In genomic region chr2:227038550-227039189, GRCh38 we compare ENCODE assay signal across 22 cellular contexts.
DNase-seq lines count a peak whose midpoint lies in the region; ATAC-seq and TF ChIP-seq lines count a peak whose summit lies in the region.
"Had no signal": no experiment of that assay in that cellular context is flagged by ENCODE, and none has a peak within 500 bp of the region (broad histone marks: within the 10 kb centered on the region; RNA-seq: fewer than 3 reads in every experiment).

No MANE protein-coding gene starts in this region.

- no peak overlapping the region for H3K27ac Mint-ChIP-seq in CD4-positive, alpha-beta T cell
- H3K27ac Mint-ChIP-seq: naive thymus-derived CD8-positive, alpha-beta T cell had no signal

- no peak overlapping the region for H3K18ac ChIP-seq in trophoblast cell (ENCODE audit: low read length)

- no peaks in the 10 kb centered on the region for H3K79me1 ChIP-seq in trophoblast cell (ENCODE audit: low read length)

- intact Hi-C loops in OCI-LY7 (cut with micrococcal nuclease; ENCODE audit: unreplicated experiment) (loop anchor here (10.0 kb wide), 1 partner anchor 66 kb away; no protein-coding TSS in a partner anchor), lower lobe of right lung (cut with DNase I) (no loop called here)
- intact Hi-C loops in CD4-positive, alpha-beta T cell (cut with DNase I, micrococcal nuclease), result loop anchor here (10.0 kb wide), 1 partner anchor 726 kb away; no protein-coding TSS in a partner anchor

- H4K8ac ChIP-seq in trophoblast cell (ENCODE audit: low read depth, low read length), result no peak overlapping the region

- no peak overlapping the region for H4K91ac ChIP-seq in trophoblast cell (ENCODE audit: low read depth, low read length)

- H2BK5ac ChIP-seq in trophoblast cell (ENCODE audit: low read depth, low read length, poor library complexity), result no peak overlapping the region

- H2BK12ac ChIP-seq in trophoblast cell (ENCODE audit: low read length), result no peak overlapping the region

- no peaks in the 10 kb centered on the region for H3K36me3 Mint-ChIP-seq in CD4-positive, alpha-beta T cell (ENCODE audit: low read depth)
- H3K36me3 Mint-ChIP-seq: naive thymus-derived CD8-positive, alpha-beta T cell had no signal

- no peaks in the 10 kb centered on the region for H3K4me1 Mint-ChIP-seq in CD4-positive, alpha-beta T cell (ENCODE audit: low read depth)
- H3K4me1 Mint-ChIP-seq: naive thymus-derived CD8-positive, alpha-beta T cell had no signal

- no TSS peak for BruUV-seq in OCI-LY7 (replicated peaks; lab: Mats Ljungman, UMichigan)

- H3K79me2 ChIP-seq in OCI-LY7 (ENCODE audit: insufficient read depth, low read depth, low read length) (no peaks in the 10 kb centered on the region), trophoblast cell (ENCODE audit: control insufficient read depth, insufficient read depth, low read length, poor library complexity) (no peaks in the 10 kb centered on the region)

- CTCF ChIA-PET in OCI-LY7 (lab: Charles Lee; ENCODE audit: unreplicated experiment), result no interaction called here
- CTCF ChIA-PET in CD4-positive, alpha-beta T cell (lab: Charles Lee), result no interaction called here

- peaks cover 26% of the 10 kb centered on the region for H3K27me3 Mint-ChIP-seq in CD4-positive, alpha-beta T cell

- no peak overlapping the region for H3K23ac ChIP-seq in trophoblast cell (ENCODE audit: low read length)

- H3K9ac ChIP-seq in trophoblast cell (ENCODE audit: low read length), result no peak overlapping the region

- DNase-seq in DMS 273 treated with DMSO at 0.1 percent for 48 hours (lab: John Stamatoyannopoulos, UW) (peak; percentile 39), LNCaP clone FGC (ENCODE audit: low read depth) (peak; percentile 23), OCI-LY7 (ENCODE audit: low spot score) (no peak), left lobe of liver (ENCODE audit: low spot score) (no peak), lower lobe of right lung (no peak), trophoblast cell (no peak)
- no peak for DNase-seq in activated CD4-positive, CD25-positive, alpha-beta regulatory T cell (lab: John Stamatoyannopoulos, UW)
- DNase-seq in CD4-positive, alpha-beta T cell, result no peak
- DNase-seq: activated CD4-positive, alpha-beta T cell treated with anti-CD3 and anti-CD28 coated beads, Interleukin-2, amount 50 U/mL, for 1 hour; activated T-cell treated with anti-CD3 and anti-CD28 coated beads, Interleukin-2, amount 50 U/mL, for 48 hours; BE2C; DMS79 treated with DMSO at 0.1 percent for 48 hours; esophagus squamous epithelium; Karpas-422; left ventricle myocardium superior; naive thymus-derived CD8-positive, alpha-beta T cell; NCI-H82; retina; spleen; stimulated activated CD4-positive, alpha-beta T cell treated with anti-CD3 and anti-CD28 coated beads, Interleukin-2, amount 100 ng/mL, for 48 hours; WERI-Rb-1 had no signal

- H3K4me3 ChIP-seq in LNCaP clone FGC (ENCODE audit: low read depth, low read length) (no peak overlapping the region), OCI-LY7 (ENCODE audit: low read depth, low read length, poor library complexity, severe bottlenecking) (no peak overlapping the region), lower lobe of right lung (no peak overlapping the region), trophoblast cell (ENCODE audit: low read depth, low read length) (no peak overlapping the region)
- H3K4me3 ChIP-seq: esophagus squamous epithelium, gastroesophageal sphincter, spleen had no signal

- H3K9me3 ChIP-seq in OCI-LY7 (ENCODE audit: low read length) (no peaks in the 10 kb centered on the region), lower lobe of right lung (no peaks in the 10 kb centered on the region), trophoblast cell (ENCODE audit: insufficient read depth, low read depth, low read length) (no peaks in the 10 kb centered on the region)
- H3K9me3 ChIP-seq in CD4-positive, alpha-beta T cell (ENCODE audit: control insufficient read depth, low read length), result no peaks in the 10 kb centered on the region
- H3K9me3 ChIP-seq: BE2C, esophagus squamous epithelium, gastroesophageal sphincter, spleen had no signal

- no peak overlapping the region for H3K4ac ChIP-seq in trophoblast cell (ENCODE audit: low read depth, low read length)

- no CpG with 5 or more reads among the region's 1 CpG for WGBS in trophoblast cell (ENCODE audit: extremely low coverage, insufficient coverage, insufficient read length)

- H3K14ac ChIP-seq in trophoblast cell (ENCODE audit: low read length), result no peak overlapping the region

- H3K4me1 ChIP-seq in OCI-LY7 (ENCODE audit: insufficient read depth, low read length, poor library complexity, severe bottlenecking) (no peaks in the 10 kb centered on the region), lower lobe of right lung (no peaks in the 10 kb centered on the region), trophoblast cell (ENCODE audit: control insufficient read depth in 1 of 2, insufficient read depth in 2 of 2, low read length in 2 of 2) (peaks cover 0 to 3% of the 10 kb centered on the region in 2 experiments)
- H3K4me1 ChIP-seq: BE2C, esophagus squamous epithelium, gastroesophageal sphincter, spleen had no signal

- H4K12ac ChIP-seq in trophoblast cell (ENCODE audit: low read depth, low read length), result no peak overlapping the region

- TF ChIP-seq CTCF in LNCaP clone FGC (IDR thresholded peaks at IDR 0.05; ENCODE audit: control insufficient read depth, extremely low read depth, insufficient read depth) (peak; percentile 19; the same call in 1 of the 2 replicates), OCI-LY7 (conservative IDR thresholded peaks at IDR 0.05; ENCODE audit: low read length) (peak; percentile 37; the same call in 1 of the 2 replicates), lower lobe of right lung (IDR thresholded peaks at IDR 0.05) (no peak)
- no peak for TF ChIP-seq CTCF in CD4-positive, alpha-beta T cell (IDR thresholded peaks at IDR 0.05)

- H3K4me3 Mint-ChIP-seq in CD4-positive, alpha-beta T cell, result no peak overlapping the region
- H3K4me3 Mint-ChIP-seq: naive thymus-derived CD8-positive, alpha-beta T cell had no signal

- H3K27me3 ChIP-seq in CD4-positive, alpha-beta T cell (ENCODE audit: control insufficient read depth, insufficient read depth, low read length), result no peaks in the 10 kb centered on the region
- H3K27me3 ChIP-seq in lower lobe of right lung (ENCODE audit: low read depth) (no peaks in the 10 kb centered on the region), trophoblast cell (ENCODE audit: insufficient read depth, low read length) (no peaks in the 10 kb centered on the region)
- H3K27me3 ChIP-seq: BE2C, esophagus squamous epithelium, gastroesophageal sphincter, spleen had no signal

- H3K4me2 ChIP-seq in OCI-LY7 (ENCODE audit: low read length) (no peak overlapping the region), trophoblast cell (ENCODE audit: low read length) (no peak overlapping the region)

- no peaks in the 10 kb centered on the region for H4K20me1 ChIP-seq in OCI-LY7 (ENCODE audit: insufficient read depth, low read length)

- H2AFZ ChIP-seq in OCI-LY7 (ENCODE audit: low read length) (no peak overlapping the region), trophoblast cell (ENCODE audit: insufficient read depth, low read length, poor library complexity) (no peak overlapping the region)

- no peaks in the 10 kb centered on the region for H3K9me2 ChIP-seq in OCI-LY7 (ENCODE audit: insufficient read depth, low read length)

- no peak overlapping the region for H2BK120ac ChIP-seq in trophoblast cell (ENCODE audit: insufficient read depth, low read length, poor library complexity)

- peaks cover 2% of the 10 kb centered on the region for H3K9me3 Mint-ChIP-seq in CD4-positive, alpha-beta T cell

- H3K36me3 ChIP-seq in OCI-LY7 (ENCODE audit: insufficient read depth, low read length) (no peaks in the 10 kb centered on the region), lower lobe of right lung (no peaks in the 10 kb centered on the region), trophoblast cell (ENCODE audit: control insufficient read depth in 1 of 2, insufficient read depth in 2 of 2, low read length in 2 of 2) (no peaks in the 10 kb centered on the region)
- H3K36me3 ChIP-seq: BE2C, esophagus squamous epithelium, gastroesophageal sphincter, WERI-Rb-1 had no signal

- POLR2A ChIA-PET in OCI-LY7 (lab: Charles Lee), result no interaction called here
- POLR2A ChIA-PET in CD4-positive, alpha-beta T cell (lab: Charles Lee), result no interaction called here

- H3K27ac ChIP-seq in OCI-LY7 (ENCODE audit: low read depth, low read length, poor library complexity, severe bottlenecking), result no peak overlapping the region
- H3K27ac ChIP-seq in CD4-positive, alpha-beta T cell (ENCODE audit: low read depth, low read length), result no peak overlapping the region
- H3K27ac ChIP-seq in lower lobe of right lung, result no peak overlapping the region
- no peak overlapping the region for H3K27ac ChIP-seq in trophoblast cell (ENCODE audit: low read depth, low read length)
- H3K27ac ChIP-seq: esophagus squamous epithelium, gastroesophageal sphincter, spleen, WERI-Rb-1 had no signal

- H2AK5ac ChIP-seq in trophoblast cell (ENCODE audit: low read length), result no peak overlapping the region

- peak; percentile 38 for ATAC-seq in left lobe of liver
- no peak for ATAC-seq in CD4-positive, alpha-beta T cell (ENCODE audit: poor library complexity)
- no peak for ATAC-seq in lower lobe of right lung
- ATAC-seq: gastroesophageal sphincter; left ventricle myocardium superior; naive thymus-derived CD8-positive, alpha-beta T cell had no signal

Comparison
In these comparisons a context has a peak if more than half of its experiments do, and no peak if none do; other contexts are left out.
1. DNase-seq: peak in DMS 273 treated with DMSO at 0.1 percent for 48 hours (single experiment) and LNCaP clone FGC (single experiment); none in OCI-LY7 (single experiment), left lobe of liver (single experiment), activated CD4-positive, CD25-positive, alpha-beta regulatory T cell (0 of 4), CD4-positive, alpha-beta T cell (0 of 10), lower lobe of right lung (single experiment) and trophoblast cell (0 of 2).
2. CTCF ChIP-seq: peak in LNCaP clone FGC (single experiment) and OCI-LY7 (single experiment); none in CD4-positive, alpha-beta T cell (single experiment) and lower lobe of right lung (single experiment).